In genomic region chr1:111204923-111205723, GRCh38 we compare ENCODE assay signal across 8 cellular contexts. TPM values are rescaled to one million over a fixed set of nuclear protein-coding genes. Genes with fewer than 3 reads are reported as not detected.
DNase-seq lines count a peak whose midpoint lies in the region; ATAC-seq and TF ChIP-seq lines count a peak whose summit lies in the region.

No MANE protein-coding gene starts in this region.

- peaks cover 16% of the 10 kb centered on the region for H3K4me1 ChIP-seq in KMS-11 (ENCODE audit: low read depth, poor library complexity, severe bottlenecking)
- peaks cover 24% of the 10 kb centered on the region for H3K4me1 ChIP-seq in adipocyte (ENCODE audit: control insufficient read depth, insufficient read depth, low read length)

- H3K4me2 ChIP-seq in KMS-11 = 0 out of 2 replicates have a peak overlapping the region, but pooled peaks have one; percentile 51

- no peaks in the 10 kb centered on the region for H3K9me3 ChIP-seq in adipocyte (ENCODE audit: control insufficient read depth, low read length)

- H3K9me3 Mint-ChIP-seq in CD14-positive monocyte (peaks cover 0 to 2% (median 0%) of the 10 kb centered on the region in 7 donors), nephron (no peaks in the 10 kb centered on the region)

- H3K36me3 Mint-ChIP-seq in CD14-positive monocyte = peaks cover 2 to 3% of the 10 kb centered on the region in 2 donors
- H3K36me3 Mint-ChIP-seq in nephron (ENCODE audit: low read depth) = no peaks in the 10 kb centered on the region

- H3K9ac ChIP-seq in KMS-11 (no peak overlapping the region), adipocyte (ENCODE audit: low read length) (no peak overlapping the region)

- H3K4me3 ChIP-seq in KMS-11 (IDR thresholded peaks at IDR 0.05; ENCODE audit: insufficient read depth, low read depth, low read length) (no peak overlapping the region), adipocyte (ENCODE audit: low read length) (peak overlapping the region; percentile 77)

- H3K27me3 ChIP-seq in KMS-11 (ENCODE audit: insufficient read depth, low read depth) (no peaks in the 10 kb centered on the region), adipocyte (replicated peaks; ENCODE audit: control insufficient read depth, insufficient read depth, low read length) (no peaks in the 10 kb centered on the region)

- no peaks in the 10 kb centered on the region for H4K20me1 ChIP-seq in KMS-11 (ENCODE audit: insufficient read depth)

- H2AFZ ChIP-seq in KMS-11 (ENCODE audit: low read depth) = peak overlapping the region; percentile 57; the same call in 1 of the 2 replicates

- ATAC-seq in GM21528 (IDR thresholded peaks at IDR 0.05; ENCODE audit: low FRiP score, unreplicated experiment) (no peak), HG03520 (IDR thresholded peaks at IDR 0.05; ENCODE audit: unreplicated experiment) (no peak)

- no peaks in the 10 kb centered on the region for H3K79me2 ChIP-seq in KMS-11 (ENCODE audit: insufficient read depth, low read depth)

- no peak overlapping the region for H3K27ac ChIP-seq in KMS-11

- TF ChIP-seq CTCF in CD14-positive monocyte (IDR thresholded peaks at IDR 0.05) (no peak), KMS-11 (conservative IDR thresholded peaks at IDR 0.05; ENCODE audit: low read depth, low read length) (no peak), nephron (IDR thresholded peaks at IDR 0.05; ENCODE audit: unreplicated experiment in 3 of 3) (no peak), GM10266 (IDR thresholded peaks at IDR 0.05; ENCODE audit: control insufficient read depth, insufficient read depth, low read depth, missing control alignments) (no peak)

- peaks cover 0 to 2% (median 0%) of the 10 kb centered on the region in 3 donors for H3K27me3 Mint-ChIP-seq in CD14-positive monocyte (ENCODE audit: low read depth in 3 of 3)
- peaks cover 60% of the 10 kb centered on the region for H3K27me3 Mint-ChIP-seq in nephron (ENCODE audit: low read depth)

- H3K4me1 Mint-ChIP-seq in CD14-positive monocyte (peaks cover 74% of the 10 kb centered on the region), nephron (no peaks in the 10 kb centered on the region)

- intact Hi-C loops in CD14-positive monocyte (cut with micrococcal nuclease) = loop anchor here (5.0 to 10.0 kb wide), 6 partner anchors 63 to 560 kb away; partner anchors contain the start of genes CEPT1 (in 1 of the 2), DDX20 (in 1 of the 2), DRAM2 (in 1 of the 2) and INKA2 (in 1 of the 2)

- peak overlapping the region; percentile 86 to 98 (median 95) for H3K27ac Mint-ChIP-seq in CD14-positive monocyte
- no peak overlapping the region for H3K27ac Mint-ChIP-seq in nephron

- H3K4me3 Mint-ChIP-seq in CD14-positive monocyte (peak overlapping the region; percentile 83 to 90), nephron (peak overlapping the region; percentile 61 to 66 (median 64))

- DNase-seq in CD14-positive monocyte (ENCODE audit: low spot score) (no peak), adipocyte (ENCODE audit: low read depth) (no peak), GM10266 (ENCODE audit: extremely low spot score) (no peak), amygdala (lab: John Stamatoyannopoulos, UW) (no peak)

- H3K36me3 ChIP-seq in KMS-11 (ENCODE audit: insufficient read depth) (no peaks in the 10 kb centered on the region), adipocyte (ENCODE audit: control insufficient read depth, insufficient read depth, low read length, severe bottlenecking) (no peaks in the 10 kb centered on the region)

RNA-seq across cellular contexts. Expression of gene DENND2D, which starts 4.7 kb away (rescaled TPM):
- polyA plus RNA-seq in CD14-positive monocyte = 10 to 100 TPM; 22.4 to 24.0 TPM

RNA-seq across cellular contexts. Expression of gene CHI3L2, which starts 22.4 kb away (rescaled TPM):
- 1 to 10 TPM; 1.4 to 9.9 TPM for polyA plus RNA-seq in CD14-positive monocyte

Comparison
In these comparisons a context has a peak if more than half of its experiments do, and no peak if none do; other contexts are left out.
1. H3K27ac Mint-ChIP-seq: peak in CD14-positive monocyte (7 of 7); none in nephron (0 of 3).